14 cellular contexts compared by ENCODE assay signal in genomic region chr13:113855012-113855921, GRCh38. TPM values are rescaled to one million over a fixed set of nuclear protein-coding genes. Genes with fewer than 3 reads are reported as not detected.
DNase-seq lines count a peak whose midpoint lies in the region; ATAC-seq, FAIRE-seq and TF ChIP-seq lines count a peak whose summit lies in the region.
"Had no signal": no experiment of that assay in that cellular context is flagged by ENCODE, and none has a peak within 500 bp of the region (broad histone marks: within the 10 kb centered on the region; RNA-seq: fewer than 3 reads in every experiment).

No MANE protein-coding gene starts in this region.

- H3K9ac ChIP-seq in H1 (replicated peaks in 1 of 4; ENCODE audit: extremely low read depth in 1 of 4, low read depth in 3 of 4, low read length in 3 of 4): no peak overlapping the region
- no peak overlapping the region for H3K9ac ChIP-seq in muscle layer of colon (ENCODE audit: low read length)

- H3K4me1 Mint-ChIP-seq in activated T-cell treated with anti-CD3 and anti-CD28 coated beads, Interleukin-2, amount 50 U/mL, for 24 hours (ENCODE audit: low read depth): peaks cover 16% of the 10 kb centered on the region
- peaks cover 14% of the 10 kb centered on the region for H3K4me1 Mint-ChIP-seq in type B pancreatic cell (ENCODE audit: unreplicated experiment)
- peaks cover 4% of the 10 kb centered on the region for H3K4me1 Mint-ChIP-seq in activated T-helper 2 cell treated with anti-CD3 and anti-CD28 coated beads, Interferon-gamma antibody, Interleukin-2, Interleukin-4, amounts not matched to agents 10 μg/mL and 5 μg/mL and 100 μg/mL, durations not matched to agents 14 hours and 24 hours and 36 hours (ENCODE audit: low read depth)

- peaks cover 24% of the 10 kb centered on the region for H3K27me3 Mint-ChIP-seq in activated T-cell treated with anti-CD3 and anti-CD28 coated beads, Interleukin-2, amount 50 U/mL, for 24 hours
- H3K27me3 Mint-ChIP-seq in type B pancreatic cell: peaks cover under 1% of the 10 kb centered on the region
- H3K27me3 Mint-ChIP-seq in activated T-helper 2 cell treated with anti-CD3 and anti-CD28 coated beads, Interferon-gamma antibody, Interleukin-2, Interleukin-4, amounts not matched to agents 10 μg/mL and 5 μg/mL and 100 μg/mL, durations not matched to agents 14 hours and 24 hours and 36 hours (ENCODE audit: low read depth): peaks cover 11% of the 10 kb centered on the region

- no peaks in the 10 kb centered on the region for H3K27me3 ChIP-seq in H1 (replicated peaks in 1 of 4; ENCODE audit: control insufficient read depth in 3 of 4, extremely low read depth in 1 of 4, insufficient read depth in 3 of 4, low read length in 3 of 4)
- H3K27me3 ChIP-seq in muscle layer of colon (ENCODE audit: control insufficient read depth in 1 of 2, insufficient read depth in 2 of 2, low read length in 2 of 2): no peaks in the 10 kb centered on the region

- no peak overlapping the region for H2AK5ac ChIP-seq in H1 (ENCODE audit: low read depth, low read length)

- no peaks in the 10 kb centered on the region for H3K36me3 Mint-ChIP-seq in activated T-cell treated with anti-CD3 and anti-CD28 coated beads, Interleukin-2, amount 50 U/mL, for 24 hours (ENCODE audit: low read depth)
- peaks cover 15% of the 10 kb centered on the region for H3K36me3 Mint-ChIP-seq in type B pancreatic cell
- H3K36me3 Mint-ChIP-seq in activated T-helper 2 cell treated with anti-CD3 and anti-CD28 coated beads, Interferon-gamma antibody, Interleukin-2, Interleukin-4, amounts not matched to agents 10 μg/mL and 5 μg/mL and 100 μg/mL, durations not matched to agents 14 hours and 24 hours and 36 hours (ENCODE audit: low read depth): no peaks in the 10 kb centered on the region
- H3K36me3 Mint-ChIP-seq: T-cell had no signal

- H3K4me3 ChIP-seq in H1 (ENCODE audit: extremely low read depth in 1 of 4, insufficient read depth in 2 of 4, low read depth in 3 of 4, low read length in 4 of 4): no peak overlapping the region
- no peak overlapping the region for H3K4me3 ChIP-seq in muscle layer of colon (ENCODE audit: low read depth in 1 of 2, low read length in 2 of 2)

- WGBS in H1 (ENCODE audit: extremely low coverage in 1 of 2, insufficient coverage in 1 of 2, insufficient read length in 1 of 2, insufficient replicate concordance in 2 of 2, low coverage in 1 of 2, low lambda C conversion rate in 2 of 2, missing lambda C conversion rate in 1 of 2), 2 experiments: 88% methylated on average over 33 of the region's 33 CpGs; no CpG with 5 or more reads in 1 of the 2 experiments

- peak overlapping the region; percentile 27; the same call in 1 of the 2 replicates for H2BK12ac ChIP-seq in H1 (ENCODE audit: low read depth, low read length)

- no peak overlapping the region for H3K23ac ChIP-seq in H1 (ENCODE audit: insufficient read length)

- no peak overlapping the region for H3K4me2 ChIP-seq in H1 (ENCODE audit: insufficient read depth in 1 of 2, low read depth in 2 of 2, low read length in 2 of 2)

- no peak overlapping the region for H2AFZ ChIP-seq in H1 (ENCODE audit: low read length)

- no peak for ATAC-seq in GM18502 (IDR thresholded peaks at IDR 0.05; ENCODE audit: poor library complexity, unreplicated experiment)

- TF ChIP-seq POLR2A in H1 (IDR thresholded peaks at IDR 0.05; ENCODE audit: control extremely low read depth in 1 of 2, low read depth in 2 of 2, low read length in 2 of 2): no peak

- H3K23me2 ChIP-seq in H1 (ENCODE audit: low read depth, low read length): peaks cover 7% of the 10 kb centered on the region

- no peak for TF ChIP-seq RAD21 in H1 (IDR thresholded peaks at IDR 0.05 in 1 of 2, conservative IDR thresholded peaks at IDR 0.05 in 1 of 2; ENCODE audit: low read depth in 2 of 2, low read length in 2 of 2)

- FAIRE-seq in H1 (lab: Jason Lieb, UNC): no peak
- FAIRE-seq: G401.6 had no signal

- H3K18ac ChIP-seq in H1 (ENCODE audit: extremely low read depth, low read length): no peak overlapping the region; the same call in 1 of the 2 replicates

- DNase-seq in activated T-cell treated with anti-CD3 and anti-CD28 coated beads, Interleukin-2, amount 50 U/mL, for 24 hours: peak; percentile 29
- DNase-seq in activated T-cell treated with anti-CD3 and anti-CD28 coated beads for 4 hours: no peak
- peak in 1 of 2 experiments; percentile 40 for DNase-seq in H1 (ENCODE audit: low read depth in 1 of 2, low spot score in 2 of 2)
- peak; percentile 48 for DNase-seq in type B pancreatic cell (ENCODE audit: extremely low spot score, unreplicated experiment)
- DNase-seq in HUDEP-2 (lab: John Stamatoyannopoulos, UW; ENCODE audit: unreplicated experiment in 76 of 76): no peak
- no peak for DNase-seq in activated T-helper 2 cell treated with anti-CD3 and anti-CD28 coated beads, Interferon-gamma antibody, Interleukin-2, Interleukin-4, amounts not matched to agents 10 μg/mL and 5 μg/mL and 100 μg/mL, durations not matched to agents 14 hours and 24 hours and 36 hours (ENCODE audit: low spot score)
- DNase-seq: mesendoderm; NCI-H1092 treated with DMSO at 0.1 percent for 48 hours; NCI-H748 treated with DMSO at 0.1 percent for 48 hours; stimulated activated naive CD4-positive, alpha-beta T cell treated with Interleukin-2 at 50 U/mL for 16 hours had no signal

- no peak overlapping the region for H3K4me3 Mint-ChIP-seq in activated T-cell treated with anti-CD3 and anti-CD28 coated beads, Interleukin-2, amount 50 U/mL, for 24 hours
- H3K4me3 Mint-ChIP-seq in type B pancreatic cell: no peak overlapping the region
- no peak overlapping the region for H3K4me3 Mint-ChIP-seq in activated T-helper 2 cell treated with anti-CD3 and anti-CD28 coated beads, Interferon-gamma antibody, Interleukin-2, Interleukin-4, amounts not matched to agents 10 μg/mL and 5 μg/mL and 100 μg/mL, durations not matched to agents 14 hours and 24 hours and 36 hours (ENCODE audit: low read depth)

- H3K9me3 ChIP-seq in H1 (ENCODE audit: insufficient read depth in 2 of 2, low read depth in 1 of 2, low read length in 1 of 2) (0 out of 4 replicates have a peak, but pooled peaks cover 0 to 2% of the 10 kb centered on the region in 2 experiments), muscle layer of colon (ENCODE audit: low read length) (no peaks in the 10 kb centered on the region)

- H3K14ac ChIP-seq in H1 (ENCODE audit: insufficient read length): no peak overlapping the region

- no peak overlapping the region for H2BK20ac ChIP-seq in H1 (ENCODE audit: low read length)

- no peaks in the 10 kb centered on the region; a peak in 2 of 8 replicates for H3K36me3 ChIP-seq in H1 (ENCODE audit: control insufficient read depth in 2 of 4, insufficient read depth in 4 of 4, low read length in 3 of 4)
- H3K36me3 ChIP-seq in muscle layer of colon (ENCODE audit: insufficient read depth, low read length): no peaks in the 10 kb centered on the region

- H3K9me3 Mint-ChIP-seq in activated T-cell treated with anti-CD3 and anti-CD28 coated beads, Interleukin-2, amount 50 U/mL, for 24 hours: peaks cover 8% of the 10 kb centered on the region
- H3K9me3 Mint-ChIP-seq in type B pancreatic cell: no peaks in the 10 kb centered on the region
- peaks cover 14% of the 10 kb centered on the region for H3K9me3 Mint-ChIP-seq in activated T-helper 2 cell treated with anti-CD3 and anti-CD28 coated beads, Interferon-gamma antibody, Interleukin-2, Interleukin-4, amounts not matched to agents 10 μg/mL and 5 μg/mL and 100 μg/mL, durations not matched to agents 14 hours and 24 hours and 36 hours

- CTCF ChIA-PET in H1 (lab: Charles Lee; ENCODE audit: partially characterized antibody): interaction anchor here (0.6 to 2.1 kb wide), 5 partner anchors 10 to 238 kb away, joined by 3 to 6 read pairs (median 3); no protein-coding TSS in a partner anchor

- TF ChIP-seq EP300 in H1 (IDR thresholded peaks at IDR 0.05; ENCODE audit: borderline replicate concordance in 1 of 2, low read depth in 2 of 2, low read length in 2 of 2): no peak

- H4K8ac ChIP-seq in H1 (ENCODE audit: extremely low read depth, insufficient read depth, low read length): no peak overlapping the region

- intact Hi-C loops in activated T-helper 2 cell treated with anti-CD3 and anti-CD28 coated beads, Interferon-gamma antibody, Interleukin-2, Interleukin-4, amounts not matched to agents 10 μg/mL and 5 μg/mL and 100 μg/mL, durations not matched to agents 14 hours and 24 hours and 36 hours (cut with micrococcal nuclease): no loop called here

- peaks cover 6% of the 10 kb centered on the region for H3K79me1 ChIP-seq in H1 (ENCODE audit: low read depth, low read length)

- no peak overlapping the region for H4K91ac ChIP-seq in H1 (replicated peaks; ENCODE audit: insufficient read length, low read length)

- POLR2A ChIA-PET in H1 (lab: Charles Lee; ENCODE audit: partially characterized antibody): interaction anchor here (0.5 to 1.8 kb wide), 4 partner anchors 11 to 426 kb away, joined by 3 to 5 read pairs (median 4); partner anchors contain the start of gene UPF3A

- peaks cover 6 to 25% (median 13%) of the 10 kb centered on the region in 4 experiments for H3K4me1 ChIP-seq in H1 (replicated peaks in 1 of 4; ENCODE audit: control insufficient read depth in 3 of 4, insufficient read depth in 4 of 4, low read length in 3 of 4)
- peaks cover 19% of the 10 kb centered on the region for H3K4me1 ChIP-seq in muscle layer of colon (ENCODE audit: insufficient read depth, low read length)

- no peak overlapping the region for H3K4ac ChIP-seq in H1 (replicated peaks; ENCODE audit: insufficient read length, low read depth, low read length)

- H4K5ac ChIP-seq in H1 (ENCODE audit: insufficient read length, low read depth, low read length): no peak overlapping the region

- peaks cover 10 to 36% of the 10 kb centered on the region in 2 experiments for H3K79me2 ChIP-seq in H1 (ENCODE audit: control insufficient read depth in 1 of 2, insufficient read depth in 2 of 2, low read length in 2 of 2)

- H4K20me1 ChIP-seq in H1 (replicated peaks in 1 of 2; ENCODE audit: control insufficient read depth in 1 of 2, insufficient read depth in 2 of 2, low read length in 2 of 2): peaks cover 0 to 15% of the 10 kb centered on the region in 2 experiments

- no peak overlapping the region; the same call in 1 of the 2 replicates for H2BK5ac ChIP-seq in H1 (ENCODE audit: low read depth, low read length)

- no peak overlapping the region for H3K56ac ChIP-seq in H1 (replicated peaks; ENCODE audit: insufficient read length, low read depth, low read length)

- no peak overlapping the region for H2BK120ac ChIP-seq in H1 (replicated peaks; ENCODE audit: low read depth, low read length)

- no peak for TF ChIP-seq CTCF in H1 (IDR thresholded peaks at IDR 0.05; ENCODE audit: control extremely low read depth in 1 of 3, insufficient read depth in 1 of 3, low read depth in 1 of 3, low read length in 3 of 3)
- TF ChIP-seq CTCF in type B pancreatic cell (conservative IDR thresholded peaks at IDR 0.05): no peak

- H3K27ac Mint-ChIP-seq in activated T-cell treated with anti-CD3 and anti-CD28 coated beads, Interleukin-2, amount 50 U/mL, for 24 hours: no peak overlapping the region
- H3K27ac Mint-ChIP-seq in type B pancreatic cell: no peak overlapping the region
- H3K27ac Mint-ChIP-seq in activated T-helper 2 cell treated with anti-CD3 and anti-CD28 coated beads, Interferon-gamma antibody, Interleukin-2, Interleukin-4, amounts not matched to agents 10 μg/mL and 5 μg/mL and 100 μg/mL, durations not matched to agents 14 hours and 24 hours and 36 hours: no peak overlapping the region

- H3K27ac ChIP-seq in H1 (ENCODE audit: low read depth, low read length) (no peak overlapping the region), muscle layer of colon (ENCODE audit: low read depth, low read length) (peak overlapping the region; percentile 25)

- no peak overlapping the region; the same call in 1 of the 2 replicates for H2BK15ac ChIP-seq in H1 (ENCODE audit: low read length)

RNA-seq across cellular contexts. Expression of gene GAS6, which starts 8.6 kb away (rescaled TPM):
- 18.4 and 18.6 TPM in 2 replicates for total RNA-seq in H1 (2021; fragmentation: NEBNext Ultra II Directional; extraction: Animal tissue kit (Norgen Biotek cat#: 25700))
- polyA plus RNA-seq in H1 (2011; rRNA removed): 31.0 and 37.3 TPM in 2 replicates
- 33.1 TPM for polyA plus RNA-seq in H1 (2011; cell fraction: cytosol; rRNA removed)
- 60.3 TPM for polyA plus RNA-seq in H1 (2011; cell fraction: nucleus; rRNA removed)
- 17.9 to 34.8 TPM (median 30.9 TPM) in 4 replicates for polyA plus RNA-seq in H1 (2012, experiment 1 of 2)
- 18.3 TPM for polyA plus RNA-seq in H1 (2012, experiment 2 of 2)
- 11.4 TPM for polyA plus RNA-seq in H1 (2013, experiment 1 of 2)
- polyA plus RNA-seq in H1 (2013, experiment 2 of 2): 10.5 TPM
- polyA minus RNA-seq in H1 (2011; rRNA and poly(A)+ RNA removed): 6.4 and 7.4 TPM in 2 replicates
- polyA minus RNA-seq in H1 (2011; cell fraction: cytosol; rRNA and poly(A)+ RNA removed): 11.8 TPM
- polyA minus RNA-seq in H1 (2011; cell fraction: nucleus; rRNA and poly(A)+ RNA removed): 13.8 TPM
- total RNA-seq in type B pancreatic cell (ENCODE audit: low replicate concordance): 42.9 and 102 TPM in 2 replicates
- 0.14 and 0.32 TPM in 2 replicates for total RNA-seq in activated T-helper 2 cell treated with anti-CD3 and anti-CD28 coated beads, Interferon-gamma antibody, Interleukin-2, Interleukin-4, amounts not matched to agents 10 μg/mL and 5 μg/mL and 100 μg/mL, durations not matched to agents 14 hours and 24 hours and 36 hours

Comparison
In these comparisons a context has a peak if more than half of its experiments do, and no peak if none do; other contexts are left out.
1. DNase-seq: peak in activated T-cell treated with anti-CD3 and anti-CD28 coated beads, Interleukin-2, amount 50 U/mL, for 24 hours (single experiment) and type B pancreatic cell (single experiment); none in activated T-cell treated with anti-CD3 and anti-CD28 coated beads for 4 hours (single experiment), HUDEP-2 (0 of 76) and activated T-helper 2 cell treated with anti-CD3 and anti-CD28 coated beads, Interferon-gamma antibody, Interleukin-2, Interleukin-4, amounts not matched to agents 10 μg/mL and 5 μg/mL and 100 μg/mL, durations not matched to agents 14 hours and 24 hours and 36 hours (single experiment).
2. RNA of gene GAS6, which starts 8.6 kb away (total RNA-seq): 42.9 to 102 TPM in type B pancreatic cell and 18.4 to 18.6 TPM in H1; 0.14 to 0.32 TPM in activated T-helper 2 cell treated with anti-CD3 and anti-CD28 coated beads, Interferon-gamma antibody, Interleukin-2, Interleukin-4, amounts not matched to agents 10 μg/mL and 5 μg/mL and 100 μg/mL, durations not matched to agents 14 hours and 24 hours and 36 hours; every median in the first group is over 10 times any median in the second.